Comparison of ENCODE assay signal across 1 cellular context in the genomic region with DNA sequence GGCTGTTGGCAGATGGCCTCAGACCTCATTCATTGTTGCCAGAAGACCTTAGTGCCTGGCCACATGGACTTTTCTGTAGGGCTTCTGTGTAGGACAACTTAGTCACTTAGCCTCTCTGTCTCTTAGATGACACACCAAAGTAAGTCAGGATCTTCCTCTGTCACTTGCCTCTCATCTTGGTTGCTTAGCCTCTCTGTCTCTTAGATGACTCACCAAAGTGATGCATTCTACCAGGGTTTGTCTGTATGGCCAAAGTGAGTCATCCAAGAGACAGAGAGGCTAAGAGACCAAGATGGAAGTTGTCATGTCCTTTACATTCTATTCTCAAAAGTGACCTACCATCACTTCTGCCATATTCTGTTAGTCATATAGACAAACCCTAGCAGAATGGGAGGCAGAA.
TF ChIP-seq lines count a peak whose summit lies in the region.

No MANE protein-coding gene starts in this region.

TF ChIP-seq in H1, 55 proteins besides CTCF, POLR2A, EP300 and RAD21:
- TF ChIP-seq FOSL1 (IDR thresholded peaks at IDR 0.05; ENCODE audit: insufficient read depth, low read depth, low read length), result no peak
- no peak for TF ChIP-seq BACH1 (IDR thresholded peaks at IDR 0.05; ENCODE audit: low read length)
- no peak for TF ChIP-seq CBX5 (IDR thresholded peaks at IDR 0.05; ENCODE audit: low read depth, low read length)
